ENCODE assay signal across 21 cellular contexts in the genomic region with DNA sequence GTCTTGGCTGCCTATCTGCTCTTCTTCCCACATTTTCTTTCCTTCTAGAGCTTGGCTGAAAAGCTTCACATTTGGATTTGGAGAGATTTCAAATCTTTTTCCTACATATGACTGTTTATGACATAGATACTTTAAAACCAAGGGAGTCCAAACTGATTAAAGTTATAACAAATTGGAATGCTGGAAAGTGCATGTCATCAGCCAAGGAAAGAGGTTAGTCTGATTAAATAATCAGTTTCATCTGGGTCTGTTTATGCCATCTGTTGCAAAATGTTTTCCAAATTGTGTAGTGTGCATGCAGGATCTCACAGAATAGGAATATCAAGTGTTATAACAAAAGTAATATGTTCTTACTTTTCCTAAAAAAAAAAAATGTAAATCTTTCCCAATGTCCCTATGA.
A peak's percentile ranks its signal among the peaks of the same experiment; 100 is the strongest.
DNase-seq lines count a peak whose midpoint lies in the region; ATAC-seq, FAIRE-seq and TF ChIP-seq lines count a peak whose summit lies in the region.
"Had no signal": no experiment of that assay in that cellular context is flagged by ENCODE, and none has a peak within 500 bp of the region (broad histone marks: within the 10 kb centered on the region; RNA-seq: fewer than 3 reads in every experiment).

No MANE protein-coding gene starts in this region.

- in situ Hi-C loops in G401 (cut with HindIII; ENCODE audit: low sequenced_read_pairs): no loop called here

- no peak for TF ChIP-seq POLR2A in stomach (IDR thresholded peaks at IDR 0.05)

- peaks cover 10% of the 10 kb centered on the region for H3K4me1 Mint-ChIP-seq in astrocyte (ENCODE audit: low read depth, unreplicated experiment)
- no peaks in the 10 kb centered on the region for H3K4me1 Mint-ChIP-seq in GM23338
- H3K4me1 Mint-ChIP-seq: activated CD4-positive, alpha-beta T cell treated with anti-CD3 and anti-CD28 coated beads, Interleukin-2, amount 10 ng/mL, durations not matched to agents 24 days and 14 days had no signal

- no peak for ATAC-seq in GM23338
- ATAC-seq: K562; Right ventricle myocardium inferior; stimulated activated naive CD8-positive, alpha-beta T cell treated with anti-CD3 and anti-CD28 coated beads, Interleukin-15, Interleukin-2, amounts not matched to agents 100 U/mL and 50 U/mL, for 24 hours had no signal

- H3K9me3 ChIP-seq in astrocyte (ENCODE audit: insufficient read depth, low read depth, low read length) (peaks cover 4% of the 10 kb centered on the region), stomach (no peaks in the 10 kb centered on the region)
- H3K9me3 ChIP-seq: left lung had no signal

- peaks cover 6% of the 10 kb centered on the region for H3K4me1 ChIP-seq in astrocyte (ENCODE audit: insufficient read depth, low read length)
- H3K4me1 ChIP-seq in stomach: peaks cover 19 to 46% (median 44%) of the 10 kb centered on the region in 4 donors
- no peaks in the 10 kb centered on the region for H3K4me1 ChIP-seq in GM23338 (ENCODE audit: insufficient read depth)

- no peak for TF ChIP-seq EP300 in stomach (IDR thresholded peaks at IDR 0.05)

- H3K4me3 ChIP-seq in astrocyte (ENCODE audit: insufficient read depth, low read depth, low read length) (no peak overlapping the region), stomach (no peak overlapping the region), GM23338 (no peak overlapping the region)
- H3K4me3 ChIP-seq: K562, left lung had no signal

- H3K4me3 Mint-ChIP-seq in astrocyte (ENCODE audit: unreplicated experiment) (no peak overlapping the region), GM23338 (no peak overlapping the region)
- H3K4me3 Mint-ChIP-seq: activated CD4-positive, alpha-beta T cell treated with anti-CD3 and anti-CD28 coated beads, Interleukin-2, amount 10 ng/mL, durations not matched to agents 24 days and 14 days had no signal

- no peak for FAIRE-seq in astrocyte (lab: Jason Lieb, UNC)
- FAIRE-seq: bronchial epithelial cell, GM12891, small intestine had no signal

- intact Hi-C loops in stomach (cut with DNase I; ENCODE audit: low total_unique reads): no loop called here

- no peaks in the 10 kb centered on the region for H4K20me1 ChIP-seq in astrocyte (ENCODE audit: insufficient read depth, low read length)
- H4K20me1 ChIP-seq in GM23338 (replicated peaks; ENCODE audit: insufficient read depth): no peaks in the 10 kb centered on the region

- H3F3A ChIP-seq in GM23338 (replicated peaks; ENCODE audit: low read depth): no peaks in the 10 kb centered on the region

- H3K27me3 ChIP-seq in astrocyte (ENCODE audit: insufficient read depth, low read length) (peaks cover 19% of the 10 kb centered on the region), stomach (no peaks in the 10 kb centered on the region), GM23338 (ENCODE audit: insufficient read depth) (no peaks in the 10 kb centered on the region)
- H3K27me3 ChIP-seq: left lung had no signal

- H3K36me3 Mint-ChIP-seq in astrocyte (ENCODE audit: low read depth, unreplicated experiment) (no peaks in the 10 kb centered on the region), GM23338 (ENCODE audit: low read depth) (no peaks in the 10 kb centered on the region)

- H3K27ac Mint-ChIP-seq in astrocyte (ENCODE audit: unreplicated experiment) (no peak overlapping the region), GM23338 (no peak overlapping the region)
- H3K27ac Mint-ChIP-seq: activated CD4-positive, alpha-beta T cell treated with anti-CD3 and anti-CD28 coated beads, Interleukin-2, amount 10 ng/mL, durations not matched to agents 24 days and 14 days; activated T-helper 2 cell treated with anti-CD3 and anti-CD28 coated beads, Interferon-gamma antibody, Interleukin-2, Interleukin-4, amounts not matched to agents 10 μg/mL and 5 μg/mL and 100 μg/mL, durations not matched to agents 14 hours and 24 hours and 36 hours had no signal

- H3K36me3 ChIP-seq in astrocyte (ENCODE audit: insufficient read depth, low read length): no peaks in the 10 kb centered on the region
- H3K36me3 ChIP-seq in stomach: no peaks in the 10 kb centered on the region
- no peaks in the 10 kb centered on the region for H3K36me3 ChIP-seq in GM23338 (ENCODE audit: insufficient read depth)
- H3K36me3 ChIP-seq: left lung had no signal

- H3K27me3 Mint-ChIP-seq in astrocyte (ENCODE audit: low read depth, unreplicated experiment): peaks cover 12% of the 10 kb centered on the region
- H3K27me3 Mint-ChIP-seq in GM23338 (ENCODE audit: insufficient read depth, low read depth, poor library complexity): no peaks in the 10 kb centered on the region
- H3K27me3 Mint-ChIP-seq: activated CD4-positive, alpha-beta T cell treated with anti-CD3 and anti-CD28 coated beads, Interleukin-2, amount 10 ng/mL, durations not matched to agents 24 days and 14 days had no signal

- no peak overlapping the region for H2AFZ ChIP-seq in astrocyte (ENCODE audit: low read depth, low read length)
- H2AFZ ChIP-seq in GM23338: no peak overlapping the region

- H3K4me2 ChIP-seq in astrocyte (ENCODE audit: low read length): peak overlapping the region; percentile 40
- H3K4me2 ChIP-seq in GM23338: no peak overlapping the region

- H3K9me3 Mint-ChIP-seq in astrocyte (ENCODE audit: unreplicated experiment) (peaks cover 5% of the 10 kb centered on the region), GM23338 (no peaks in the 10 kb centered on the region)
- H3K9me3 Mint-ChIP-seq: activated CD4-positive, alpha-beta T cell treated with anti-CD3 and anti-CD28 coated beads, Interleukin-2, amount 10 ng/mL, durations not matched to agents 24 days and 14 days; activated T-helper 2 cell treated with anti-CD3 and anti-CD28 coated beads, Interferon-gamma antibody, Interleukin-2, Interleukin-4, amounts not matched to agents 10 μg/mL and 5 μg/mL and 100 μg/mL, durations not matched to agents 14 hours and 24 hours and 36 hours had no signal

- DNase-seq in G401 (ENCODE audit: low spot score) (peak; percentile 65), astrocyte (ENCODE audit: low read depth) (no peak), fibroblast of peridontal ligament (ENCODE audit: extremely low read depth) (peak; percentile 99), stomach (no peak), NCI-H226 (no peak), Ammon's horn (ENCODE audit: low spot score) (no peak), GM23338 (ENCODE audit: low spot score) (no peak), foreskin melanocyte (no peak)
- DNase-seq: activated CD4-positive, alpha-beta T cell treated with anti-CD3 and anti-CD28 coated beads, Interleukin-2, amount 10 ng/mL, durations not matched to agents 24 days and 14 days; left lung; NCI-H187; NCI-H2227 treated with DMSO at 0.1 percent for 48 hours; stimulated activated CD4-positive, alpha-beta T cell treated with anti-CD3 and anti-CD28 coated beads, Interleukin-4, amount 100 ng/mL, for 1 hour; stimulated activated naive CD8-positive, alpha-beta T cell treated with anti-CD3 and anti-CD28 coated beads, Interleukin-15, Interleukin-2, amounts not matched to agents 100 U/mL and 50 U/mL, for 24 hours had no signal

- no peaks in the 10 kb centered on the region for H3K79me2 ChIP-seq in astrocyte (ENCODE audit: insufficient read depth, low read length)
- no peaks in the 10 kb centered on the region for H3K79me2 ChIP-seq in GM23338 (replicated peaks; ENCODE audit: insufficient read depth)

- H3K27ac ChIP-seq in astrocyte (ENCODE audit: low read depth, low read length) (peak overlapping the region; percentile 32), stomach (peak overlapping the region; percentile 76 to 90 (median 88)), GM23338 (ENCODE audit: low read depth) (no peak overlapping the region)
- H3K27ac ChIP-seq: C4-2B, left lung had no signal

- H3K9me2 ChIP-seq in GM23338 (ENCODE audit: insufficient read depth): no peaks in the 10 kb centered on the region

- H3K9ac ChIP-seq in astrocyte (ENCODE audit: low read length): no peak overlapping the region

- TF ChIP-seq CTCF in astrocyte (IDR thresholded peaks at IDR 0.05; ENCODE audit: insufficient read depth, low read depth, low read length) (no peak), stomach (IDR thresholded peaks at IDR 0.05) (no peak), GM23338 (conservative IDR thresholded peaks at IDR 0.05; ENCODE audit: low read depth in 2 of 2) (no peak)

TF ChIP-seq in GM23338, 12 proteins besides CTCF, POLR2A, EP300 and RAD21 (continues in another document):
- TF ChIP-seq JUNB (IDR thresholded peaks at IDR 0.05; ENCODE audit: unreplicated experiment) (no peak), CREB1 (CRISPR knock-in tag; IDR thresholded peaks at IDR 0.05; ENCODE audit: low read depth) (no peak), ZNF331 (CRISPR knock-in tag; IDR thresholded peaks at IDR 0.05; ENCODE audit: low read depth) (no peak), EZH2 (IDR thresholded peaks at IDR 0.05; ENCODE audit: low read depth, unreplicated experiment) (no peak), ZNF114 (CRISPR knock-in tag; IDR thresholded peaks at IDR 0.05) (no peak), EZH2phosphoT487 (IDR thresholded peaks at IDR 0.05; ENCODE audit: unreplicated experiment) (no peak)
- TF ChIP-seq, protein P1, sequence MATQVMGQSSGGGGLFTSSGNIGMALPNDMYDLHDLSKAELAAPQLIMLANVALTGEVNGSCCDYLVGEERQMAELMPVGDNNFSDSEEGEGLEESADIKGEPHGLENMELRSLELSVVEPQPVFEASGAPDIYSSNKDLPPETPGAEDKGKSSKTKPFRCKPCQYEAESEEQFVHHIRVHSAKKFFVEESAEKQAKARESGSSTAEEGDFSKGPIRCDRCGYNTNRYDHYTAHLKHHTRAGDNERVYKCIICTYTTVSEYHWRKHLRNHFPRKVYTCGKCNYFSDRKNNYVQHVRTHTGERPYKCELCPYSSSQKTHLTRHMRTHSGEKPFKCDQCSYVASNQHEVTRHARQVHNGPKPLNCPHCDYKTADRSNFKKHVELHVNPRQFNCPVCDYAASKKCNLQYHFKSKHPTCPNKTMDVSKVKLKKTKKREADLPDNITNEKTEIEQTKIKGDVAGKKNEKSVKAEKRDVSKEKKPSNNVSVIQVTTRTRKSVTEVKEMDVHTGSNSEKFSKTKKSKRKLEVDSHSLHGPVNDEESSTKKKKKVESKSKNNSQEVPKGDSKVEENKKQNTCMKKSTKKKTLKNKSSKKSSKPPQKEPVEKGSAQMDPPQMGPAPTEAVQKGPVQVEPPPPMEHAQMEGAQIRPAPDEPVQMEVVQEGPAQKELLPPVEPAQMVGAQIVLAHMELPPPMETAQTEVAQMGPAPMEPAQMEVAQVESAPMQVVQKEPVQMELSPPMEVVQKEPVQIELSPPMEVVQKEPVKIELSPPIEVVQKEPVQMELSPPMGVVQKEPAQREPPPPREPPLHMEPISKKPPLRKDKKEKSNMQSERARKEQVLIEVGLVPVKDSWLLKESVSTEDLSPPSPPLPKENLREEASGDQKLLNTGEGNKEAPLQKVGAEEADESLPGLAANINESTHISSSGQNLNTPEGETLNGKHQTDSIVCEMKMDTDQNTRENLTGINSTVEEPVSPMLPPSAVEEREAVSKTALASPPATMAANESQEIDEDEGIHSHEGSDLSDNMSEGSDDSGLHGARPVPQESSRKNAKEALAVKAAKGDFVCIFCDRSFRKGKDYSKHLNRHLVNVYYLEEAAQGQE (IDR thresholded peaks at IDR 0.05; ENCODE audit: unreplicated experiment): no peak

Comparison
In these comparisons a context has a peak if more than half of its experiments do, and no peak if none do; other contexts are left out.
1. DNase-seq: peak in G401 (single experiment) and fibroblast of peridontal ligament (single experiment); none in astrocyte (single experiment), stomach (single experiment), NCI-H226 (single experiment), Ammon's horn (single experiment), GM23338 (single experiment) and foreskin melanocyte (single experiment).